ENCODE assay signal across 9 cellular contexts in genomic region chrX:50067435-50068292, GRCh38.
DNase-seq lines count a peak whose midpoint lies in the region; ATAC-seq and TF ChIP-seq lines count a peak whose summit lies in the region.
"Had no signal": no experiment of that assay in that cellular context is flagged by ENCODE, and none has a peak within 500 bp of the region (broad histone marks: within the 10 kb centered on the region; RNA-seq: fewer than 3 reads in every experiment).

No MANE protein-coding gene starts in this region.

- ATAC-seq in HG03565 (IDR thresholded peaks at IDR 0.05; ENCODE audit: unreplicated experiment) (no peak), GM21367 (IDR thresholded peaks at IDR 0.05; ENCODE audit: unreplicated experiment) (no peak)
- ATAC-seq: naive thymus-derived CD4-positive, alpha-beta T cell had no signal

- no peak overlapping the region for H3K4me3 Mint-ChIP-seq in endothelial cell (ENCODE audit: unreplicated experiment)
- H3K4me3 Mint-ChIP-seq: naive thymus-derived CD4-positive, alpha-beta T cell had no signal

- peak overlapping the region; percentile 89 for H3K27ac Mint-ChIP-seq in endothelial cell (ENCODE audit: unreplicated experiment)
- H3K27ac Mint-ChIP-seq: naive thymus-derived CD4-positive, alpha-beta T cell had no signal

- H3K9me3 Mint-ChIP-seq in endothelial cell (ENCODE audit: unreplicated experiment) = no peaks in the 10 kb centered on the region

- TF ChIP-seq CTCF in endothelial cell (IDR thresholded peaks at IDR 0.05; ENCODE audit: unreplicated experiment) = no peak

- no peaks in the 10 kb centered on the region for H3K36me3 Mint-ChIP-seq in endothelial cell (ENCODE audit: low read depth, unreplicated experiment)

- DNase-seq in DMS79 treated with DMSO at 0.1 percent for 48 hours (lab: John Stamatoyannopoulos, UW) (peak; percentile 56), NCI-H226 (peak; percentile 47), endothelial cell (ENCODE audit: low spot score) (peak; percentile 28), mucosa of gallbladder (ENCODE audit: low spot score) (peak; percentile 65), cortex of kidney (lab: John Stamatoyannopoulos, UW) (no peak)
- DNase-seq in activated CD4-positive, alpha-beta T cell treated with anti-CD3 and anti-CD28 coated beads for 48 hours = no peak
- DNase-seq: naive thymus-derived CD4-positive, alpha-beta T cell had no signal

- peaks cover 1% of the 10 kb centered on the region for H3K27me3 Mint-ChIP-seq in endothelial cell (ENCODE audit: unreplicated experiment)
- H3K27me3 Mint-ChIP-seq: naive thymus-derived CD4-positive, alpha-beta T cell had no signal

- H3K4me1 Mint-ChIP-seq in endothelial cell (ENCODE audit: unreplicated experiment) = peaks cover 2% of the 10 kb centered on the region
- H3K4me1 Mint-ChIP-seq: naive thymus-derived CD4-positive, alpha-beta T cell had no signal

Comparison
In these comparisons a context has a peak if more than half of its experiments do, and no peak if none do; other contexts are left out.
1. DNase-seq: peak in DMS79 treated with DMSO at 0.1 percent for 48 hours (single experiment), NCI-H226 (single experiment), endothelial cell (single experiment) and mucosa of gallbladder (single experiment); none in cortex of kidney (single experiment) and activated CD4-positive, alpha-beta T cell treated with anti-CD3 and anti-CD28 coated beads for 48 hours (single experiment).